25 cellular contexts compared by ENCODE assay signal in genomic region chr17:76487451-76488192, GRCh38. TPM values are rescaled to one million over a fixed set of nuclear protein-coding genes. Genes with fewer than 3 reads are reported as not detected.
"Had no signal": no experiment of that assay in that cellular context is flagged by ENCODE, and none has a peak within 500 bp of the region (broad histone marks: within the 10 kb centered on the region; RNA-seq: fewer than 3 reads in every experiment).

No MANE protein-coding gene starts in this region.

- H3K4me2 ChIP-seq: hepatocyte had no signal

- H3K9me3 Mint-ChIP-seq: activated CD4-positive, alpha-beta memory T cell treated with anti-CD3 and anti-CD28 coated beads, Interleukin-2, amount 10 ng/mL, durations not matched to agents 7 days and 5 days; activated naive CD4-positive, alpha-beta T cell treated with anti-CD3 and anti-CD28 coated beads, Interleukin-2, amount 50 U/mL, for 72 hours; T-helper 1 cell treated with Interleukin-12 subunit alpha and Interleukin-12 subunit beta and Interleukin-4 antibody, amounts not matched to agents 30 μg/mL and 1 μg/mL, for 36 hours had no signal

- H3K79me2 ChIP-seq: hepatocyte had no signal

- H3K4me3 ChIP-seq: hepatocyte, upper lobe of left lung had no signal

- ATAC-seq: activated naive CD4-positive, alpha-beta T cell treated with anti-CD3 and anti-CD28 coated beads, Interleukin-2, amount 50 U/mL, for 72 hours; left ventricle myocardium superior; stimulated activated naive CD8-positive, alpha-beta T cell treated with anti-CD3 and anti-CD28 coated beads, Interleukin-15, Interleukin-2, amounts not matched to agents 100 U/mL and 50 U/mL, for 24 hours had no signal

- H3K9me3 ChIP-seq: upper lobe of left lung had no signal

- H3K27ac ChIP-seq: brain microvascular endothelial cell, hepatocyte had no signal

- H2AFZ ChIP-seq: hepatocyte had no signal

- H3K27me3 Mint-ChIP-seq: activated CD4-positive, alpha-beta memory T cell treated with anti-CD3 and anti-CD28 coated beads, Interleukin-2, amount 10 ng/mL, durations not matched to agents 7 days and 5 days had no signal

- H3K27ac Mint-ChIP-seq: activated CD4-positive, alpha-beta memory T cell treated with anti-CD3 and anti-CD28 coated beads, Interleukin-2, amount 10 ng/mL, durations not matched to agents 7 days and 5 days; activated naive CD4-positive, alpha-beta T cell treated with anti-CD3 and anti-CD28 coated beads, Interleukin-2, amount 50 U/mL, for 72 hours; T-helper 1 cell treated with Interleukin-12 subunit alpha and Interleukin-12 subunit beta and Interleukin-4 antibody, amounts not matched to agents 30 μg/mL and 1 μg/mL, for 36 hours had no signal

- H3K4me3 Mint-ChIP-seq: activated CD4-positive, alpha-beta memory T cell treated with anti-CD3 and anti-CD28 coated beads, Interleukin-2, amount 10 ng/mL, durations not matched to agents 7 days and 5 days; T-helper 1 cell treated with Interleukin-12 subunit alpha and Interleukin-12 subunit beta and Interleukin-4 antibody, amounts not matched to agents 30 μg/mL and 1 μg/mL, for 36 hours had no signal

- H3K27me3 ChIP-seq: brain microvascular endothelial cell, hepatocyte, upper lobe of left lung had no signal

- DNase-seq: activated CD4-positive, alpha-beta memory T cell treated with anti-CD3 and anti-CD28 coated beads, Interleukin-2, amount 10 ng/mL, durations not matched to agents 7 days and 5 days; activated CD4-positive, alpha-beta T cell treated with anti-CD3 and anti-CD28 coated beads for 48 hours; activated CD4-positive, CD25-positive, alpha-beta regulatory T cell; activated gamma-delta T cell treated with Interleukin-2 at 50 U/mL for 16 hours; activated T-cell treated with anti-CD3 and anti-CD28 coated beads for 4 hours; aorta; brain microvascular endothelial cell; caudate nucleus; dermis blood vessel endothelial cell; effector CD8-positive, alpha-beta T cell; foreskin melanocyte; glutamatergic neuron; left ventricle myocardium superior; mammary epithelial cell; stimulated activated CD4-positive, alpha-beta T cell treated with anti-CD3 and anti-CD28 coated beads, Interleukin-2, amount 100 ng/mL, for 48 hours; stimulated activated naive CD8-positive, alpha-beta T cell treated with anti-CD3 and anti-CD28 coated beads, Interleukin-15, Interleukin-2, amounts not matched to agents 100 U/mL and 50 U/mL, for 24 hours; upper lobe of left lung had no signal

RNA-seq across cellular contexts. Expression of gene RHBDF2, which starts 13.6 kb away (rescaled TPM):
- polyA plus RNA-seq: neural cell had no signal

RNA-seq across cellular contexts. Expression of gene AANAT, which starts 20.2 kb away (rescaled TPM):
- total RNA-seq: activated CD4-positive, alpha-beta memory T cell treated with anti-CD3 and anti-CD28 coated beads, Interleukin-2, amount 10 ng/mL, durations not matched to agents 7 days and 5 days; activated naive CD4-positive, alpha-beta T cell treated with anti-CD3 and anti-CD28 coated beads, Interleukin-2, amount 50 U/mL, for 72 hours; aorta; dermis blood vessel endothelial cell; hepatocyte; left ventricle myocardium superior; mammary epithelial cell; osteoblast; posterior vena cava; subcutaneous adipose tissue; upper lobe of left lung had no signal
- polyA plus RNA-seq: aorta, esophagus, hepatocyte, neural cell had no signal

RNA-seq across cellular contexts. Expression of gene CYGB, which starts 49.9 kb away (rescaled TPM):
- total RNA-seq: activated CD4-positive, alpha-beta memory T cell treated with anti-CD3 and anti-CD28 coated beads, Interleukin-2, amount 10 ng/mL, durations not matched to agents 7 days and 5 days; activated naive CD4-positive, alpha-beta T cell treated with anti-CD3 and anti-CD28 coated beads, Interleukin-2, amount 50 U/mL, for 72 hours had no signal

RNA-seq across cellular contexts. Expression of gene PRCD, which starts 52.2 kb away (rescaled TPM):
- total RNA-seq: activated CD4-positive, alpha-beta memory T cell treated with anti-CD3 and anti-CD28 coated beads, Interleukin-2, amount 10 ng/mL, durations not matched to agents 7 days and 5 days; activated naive CD4-positive, alpha-beta T cell treated with anti-CD3 and anti-CD28 coated beads, Interleukin-2, amount 50 U/mL, for 72 hours had no signal
- polyA plus RNA-seq: aorta had no signal
